8 cellular contexts compared by ENCODE assay signal in the genomic region with DNA sequence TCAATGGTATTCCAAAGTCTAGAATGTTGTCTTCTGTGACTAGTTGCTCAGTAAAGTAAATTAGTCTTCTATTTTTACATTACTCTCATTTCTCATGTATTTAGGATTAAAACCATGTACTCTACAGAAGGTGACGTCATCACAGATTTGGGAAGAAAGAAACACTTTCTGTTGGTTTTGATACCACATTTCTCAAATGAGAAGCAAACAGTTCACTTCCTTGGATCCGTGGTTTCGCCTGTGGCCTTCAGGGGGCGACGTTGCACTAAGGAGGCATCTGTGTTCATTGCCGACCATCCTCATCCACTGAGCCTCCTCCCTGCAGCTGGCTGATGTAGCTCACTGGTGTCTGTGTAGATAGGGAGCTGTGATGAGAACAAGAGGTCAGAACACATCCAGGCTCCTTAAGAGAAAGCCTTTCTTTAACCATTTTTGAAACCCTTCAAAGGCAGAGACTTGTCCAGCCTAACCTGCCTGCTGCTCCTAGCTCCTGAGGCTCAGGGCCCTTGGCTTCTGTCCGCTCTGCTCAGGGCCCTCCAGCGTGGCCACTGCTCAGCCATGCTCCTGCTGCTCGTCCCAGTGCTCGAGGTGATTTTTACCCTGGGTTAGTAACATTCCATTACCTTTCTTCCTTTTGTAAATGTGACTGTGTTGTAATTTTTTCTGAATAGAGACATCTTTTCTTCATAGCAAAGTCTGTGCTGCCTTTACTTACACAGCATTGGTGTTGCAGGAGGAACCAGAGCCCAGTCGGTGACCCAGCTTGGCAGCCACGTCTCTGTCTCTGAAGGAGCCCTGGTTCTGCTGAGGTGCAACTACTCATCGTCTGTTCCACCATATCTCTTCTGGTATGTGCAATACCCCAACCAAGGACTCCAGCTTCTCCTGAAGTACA.
DNase-seq lines count a peak whose midpoint lies in the region; ATAC-seq and TF ChIP-seq lines count a peak whose summit lies in the region.

No MANE protein-coding gene starts in this region.

- H3K9me3 ChIP-seq in PC-9 (ENCODE audit: insufficient read depth, low read depth) (peaks cover 3% of the 10 kb centered on the region; the same call in 1 of the 2 replicates), heart right ventricle (no peaks in the 10 kb centered on the region)

- H3K9me3 Mint-ChIP-seq in activated naive CD4-positive, alpha-beta T cell treated with anti-CD3 and anti-CD28 coated beads, Interleukin-2, amount 50 U/mL, for 24 hours, result no peaks in the 10 kb centered on the region
- H3K9me3 Mint-ChIP-seq in natural killer cell, result no peaks in the 10 kb centered on the region

- H3K9me2 ChIP-seq in PC-9 (ENCODE audit: insufficient read depth), result no peaks in the 10 kb centered on the region

- no peak overlapping the region for H3K4me2 ChIP-seq in PC-9

- H3F3A ChIP-seq in PC-9 (ENCODE audit: insufficient read depth, low read depth), result no peaks in the 10 kb centered on the region

- H3K4me1 Mint-ChIP-seq in activated naive CD4-positive, alpha-beta T cell treated with anti-CD3 and anti-CD28 coated beads, Interleukin-2, amount 50 U/mL, for 24 hours, result peaks cover 17% of the 10 kb centered on the region
- peaks cover 11 to 14% of the 10 kb centered on the region in 2 donors for H3K4me1 Mint-ChIP-seq in natural killer cell

- WGBS in heart right ventricle, 2 donors, result 43 to 44% methylated on average over 13 of the region's 13 CpGs

- peak; percentile 49 for TF ChIP-seq CTCF in GM06990 (IDR thresholded peaks at IDR 0.05; ENCODE audit: insufficient read depth, low read length, poor library complexity, severe bottlenecking)
- TF ChIP-seq CTCF in PC-9 (conservative IDR thresholded peaks at IDR 0.05), result peak; percentile 57
- peak; percentile 74 for TF ChIP-seq CTCF in natural killer cell (IDR thresholded peaks at IDR 0.05)
- TF ChIP-seq CTCF in heart right ventricle (IDR thresholded peaks at IDR 0.05), result peak in 2 of 9 donors; percentile 7 to 31

- H3K27me3 ChIP-seq in GM06990 (replicated peaks; ENCODE audit: control insufficient read depth, insufficient read depth, low read length) (no peaks in the 10 kb centered on the region), PC-9 (ENCODE audit: insufficient read depth, low read depth) (no peaks in the 10 kb centered on the region), heart right ventricle (peaks cover 0 to 9% (median 0%) of the 10 kb centered on the region in 7 donors)

- CTCF ChIA-PET in PC-9 (lab: Charles Lee), result no interaction called here

- H2AFZ ChIP-seq in PC-9, result no peak overlapping the region

- BruUV-seq in PC-9 (replicated peaks; lab: Mats Ljungman, UMichigan), result no TSS peak

- H3K79me2 ChIP-seq in PC-9 (ENCODE audit: low read depth), result no peaks in the 10 kb centered on the region

- ATAC-seq in natural killer cell, result peak; percentile 78 to 87 (median 87)
- no peak for ATAC-seq in GM21381 (IDR thresholded peaks at IDR 0.05; ENCODE audit: unreplicated experiment)
- no peak for ATAC-seq in heart right ventricle
- ATAC-seq in GM19395 (IDR thresholded peaks at IDR 0.05; ENCODE audit: unreplicated experiment), result no peak

- intact Hi-C loops in PC-9 (cut with micrococcal nuclease; ENCODE audit: unreplicated experiment), result no loop called here
- intact Hi-C loops in natural killer cell (cut with micrococcal nuclease), result no loop called here
- intact Hi-C loops in heart right ventricle (cut with DNase I), result no loop called here

- H3K4me1 ChIP-seq in PC-9 (replicated peaks; ENCODE audit: insufficient read depth), result no peaks in the 10 kb centered on the region
- no peaks in the 10 kb centered on the region for H3K4me1 ChIP-seq in heart right ventricle

- H3K4me3 ChIP-seq in GM06990 (replicated peaks; ENCODE audit: low read depth, low read length) (no peak overlapping the region), PC-9 (no peak overlapping the region), heart right ventricle (no peak overlapping the region)

- DNase-seq in GM06990 (ENCODE audit: extremely low read depth, insufficient read length) (no peak), PC-9 (peak in 1 of 2 experiments; percentile 6), natural killer cell (peak; percentile 32), HPDE6-E6E7 (ENCODE audit: extremely low spot score) (no peak), heart right ventricle (no peak)

- H3K4me3 Mint-ChIP-seq in activated naive CD4-positive, alpha-beta T cell treated with anti-CD3 and anti-CD28 coated beads, Interleukin-2, amount 50 U/mL, for 24 hours, result peak overlapping the region; percentile 85
- no peak overlapping the region for H3K4me3 Mint-ChIP-seq in natural killer cell

- no peaks in the 10 kb centered on the region for H3K27me3 Mint-ChIP-seq in activated naive CD4-positive, alpha-beta T cell treated with anti-CD3 and anti-CD28 coated beads, Interleukin-2, amount 50 U/mL, for 24 hours
- H3K27me3 Mint-ChIP-seq in natural killer cell (ENCODE audit: low read depth in 2 of 2), result no peaks in the 10 kb centered on the region

- H3K36me3 Mint-ChIP-seq in activated naive CD4-positive, alpha-beta T cell treated with anti-CD3 and anti-CD28 coated beads, Interleukin-2, amount 50 U/mL, for 24 hours, result no peaks in the 10 kb centered on the region
- no peaks in the 10 kb centered on the region for H3K36me3 Mint-ChIP-seq in natural killer cell

- no peaks in the 10 kb centered on the region for H4K20me1 ChIP-seq in PC-9 (ENCODE audit: insufficient read depth)

- peak overlapping the region; percentile 72 for H3K27ac Mint-ChIP-seq in activated naive CD4-positive, alpha-beta T cell treated with anti-CD3 and anti-CD28 coated beads, Interleukin-2, amount 50 U/mL, for 24 hours
- H3K27ac Mint-ChIP-seq in natural killer cell, result peak overlapping the region in 1 of 2 donors; percentile 48

- H3K27ac ChIP-seq in PC-9 (no peak overlapping the region), heart right ventricle (no peak overlapping the region)

- H3K36me3 ChIP-seq in GM06990 (ENCODE audit: control insufficient read depth, insufficient read depth, low read length), result no peaks in the 10 kb centered on the region
- H3K36me3 ChIP-seq in PC-9 (ENCODE audit: low read depth), result no peaks in the 10 kb centered on the region
- H3K36me3 ChIP-seq in heart right ventricle, result no peaks in the 10 kb centered on the region

- POLR2A ChIA-PET in PC-9 (lab: Charles Lee; ENCODE audit: unreplicated experiment), result no interaction called here

Comparison
In these comparisons a context has a peak if more than half of its experiments do, and no peak if none do; other contexts are left out.
1. ATAC-seq: peak in natural killer cell (3 of 3); none in GM21381 (single experiment), heart right ventricle (0 of 8) and GM19395 (single experiment).